Comparison of ENCODE assay signal across 11 cellular contexts in the genomic region with DNA sequence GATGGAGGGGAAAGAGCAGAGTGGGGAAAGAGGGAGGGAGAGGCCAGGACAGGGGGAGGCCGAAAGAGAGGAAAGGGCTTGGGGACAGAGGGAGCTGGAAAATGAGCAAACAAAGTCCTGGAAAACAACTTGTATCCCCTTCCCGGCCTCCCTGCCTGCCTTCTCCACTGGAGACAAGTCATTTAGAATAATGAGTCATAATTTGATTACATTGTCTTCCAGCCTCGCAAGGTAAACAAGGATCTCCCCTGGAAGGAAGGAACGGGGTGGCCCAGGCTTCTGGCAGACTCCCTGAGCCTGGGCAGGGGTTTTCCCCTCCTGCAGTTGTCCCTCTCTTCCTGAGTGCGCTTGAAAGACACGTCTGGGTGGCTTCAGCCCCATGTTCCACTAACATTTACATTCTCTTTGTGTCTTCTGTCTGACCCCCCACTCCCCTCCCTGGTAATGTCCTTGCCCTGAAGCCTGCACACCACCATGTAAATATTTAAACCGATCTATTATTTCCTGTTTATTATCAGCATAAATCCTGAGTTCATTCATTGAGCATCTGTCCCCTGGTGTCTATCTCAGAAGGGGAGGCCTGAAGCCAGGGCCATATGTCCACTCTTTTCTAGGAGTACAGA. TPM values are rescaled to one million over a fixed set of nuclear protein-coding genes. Genes with fewer than 3 reads are reported as not detected.
A peak's percentile ranks its signal among the peaks of the same experiment; 100 is the strongest.
DNase-seq lines count a peak whose midpoint lies in the region; ATAC-seq, FAIRE-seq and TF ChIP-seq lines count a peak whose summit lies in the region.
"Had no signal": no experiment of that assay in that cellular context is flagged by ENCODE, and none has a peak within 500 bp of the region (broad histone marks: within the 10 kb centered on the region; RNA-seq: fewer than 3 reads in every experiment).

No MANE protein-coding gene starts in this region.

- H3K4me3 Mint-ChIP-seq in endodermal cell (no peak overlapping the region), neural progenitor cell (peak overlapping the region; percentile 69)

- TF ChIP-seq CTCF in endodermal cell (conservative IDR thresholded peaks at IDR 0.05) (no peak), neural progenitor cell (IDR thresholded peaks at IDR 0.05) (no peak)

- H4K20me1 ChIP-seq in neural progenitor cell (ENCODE audit: low read depth): no peaks in the 10 kb centered on the region

- 45 to 54% methylated on average over 5 to 7 of the region's 7 CpGs for WGBS in endodermal cell (ENCODE audit: insufficient coverage in 1 of 2, insufficient read length in 1 of 2), 2 experiments

- H3K9me3 Mint-ChIP-seq in endodermal cell (no peaks in the 10 kb centered on the region), neural progenitor cell (no peaks in the 10 kb centered on the region)

- FAIRE-seq in urothelium cell line (lab: Jason Lieb, UNC): no peak

- peak overlapping the region; percentile 14 for H3K4me2 ChIP-seq in neural progenitor cell

- H3K36me3 ChIP-seq in endodermal cell (ENCODE audit: control insufficient read depth, insufficient read depth, low read length): no peaks in the 10 kb centered on the region
- H3K36me3 ChIP-seq in neural progenitor cell: no peaks in the 10 kb centered on the region

- peaks cover 60% of the 10 kb centered on the region for H3F3A ChIP-seq in neural progenitor cell (ENCODE audit: low read depth)

- no peak for ATAC-seq in GM18517 (IDR thresholded peaks at IDR 0.05; ENCODE audit: unreplicated experiment)

- H3K4me1 ChIP-seq in endodermal cell (ENCODE audit: control insufficient read depth, insufficient read depth, low read length) (peaks cover 34% of the 10 kb centered on the region), neural progenitor cell (peaks cover 58% of the 10 kb centered on the region)

- H3K4me3 ChIP-seq in endodermal cell (ENCODE audit: low read length) (no peak overlapping the region), neural progenitor cell (no peak overlapping the region)

- H3K27ac ChIP-seq in endodermal cell (ENCODE audit: low read depth, low read length): peak overlapping the region; percentile 47
- H3K27ac ChIP-seq in neural progenitor cell: peak overlapping the region; percentile 1

- H3K4me1 Mint-ChIP-seq in endodermal cell (peaks cover 62% of the 10 kb centered on the region), neural progenitor cell (peaks cover 75% of the 10 kb centered on the region)

- H3K9me3 ChIP-seq in endodermal cell (ENCODE audit: control insufficient read depth, low read length) (no peaks in the 10 kb centered on the region), neural progenitor cell (ENCODE audit: low read depth) (no peaks in the 10 kb centered on the region)

- H3K27me3 Mint-ChIP-seq in endodermal cell (ENCODE audit: insufficient read depth) (no peaks in the 10 kb centered on the region), neural progenitor cell (ENCODE audit: insufficient read depth, low read depth) (peaks cover 3% of the 10 kb centered on the region)

- H3K27me3 ChIP-seq in endodermal cell (ENCODE audit: control insufficient read depth, insufficient read depth, low read length, poor library complexity, severe bottlenecking) (no peaks in the 10 kb centered on the region), neural progenitor cell (no peaks in the 10 kb centered on the region)

- H3K79me2 ChIP-seq in neural progenitor cell (ENCODE audit: low read depth): no peaks in the 10 kb centered on the region

- H3K9ac ChIP-seq in endodermal cell (ENCODE audit: extremely low read depth, low read length, poor library complexity, severe bottlenecking) (no peak overlapping the region), neural progenitor cell (no peak overlapping the region)

- H3K36me3 Mint-ChIP-seq in endodermal cell (ENCODE audit: low read depth) (no peaks in the 10 kb centered on the region), neural progenitor cell (no peaks in the 10 kb centered on the region)

- peak; percentile 73 for DNase-seq in Daoy (ENCODE audit: low read depth)
- DNase-seq in NCI-H524 treated with DMSO at 0.1 percent for 48 hours (lab: John Stamatoyannopoulos, UW): peak; percentile 44
- peak; percentile 77 for DNase-seq in endodermal cell
- DNase-seq in neural progenitor cell (ENCODE audit: low spot score): no peak
- no peak for DNase-seq in stimulated activated naive CD4-positive, alpha-beta T cell treated with Interleukin-2 at 50 U/mL for 16 hours (lab: John Stamatoyannopoulos, UW)
- DNase-seq in hypothalamus (lab: John Stamatoyannopoulos, UW): no peak
- DNase-seq in urothelium cell line (ENCODE audit: low spot score): no peak
- DNase-seq: activated naive CD4-positive, alpha-beta T cell; GDM1; KBM-7 had no signal

- H3K27ac Mint-ChIP-seq in endodermal cell (peak overlapping the region; percentile 89), neural progenitor cell (peak overlapping the region; percentile 97)

- H2AFZ ChIP-seq in neural progenitor cell (replicated peaks): peak overlapping the region; percentile 38

RNA-seq across cellular contexts. Expression of a gene that starts 12.1 kb away (rescaled TPM):
- total RNA-seq in Daoy (2014; rRNA removed; shearing (Covaris generic)): 70.7 and 77.8 TPM in 2 replicates
- total RNA-seq in endodermal cell (10 to 100 TPM; 53.6 to 58.8 TPM), neural progenitor cell (ENCODE audit: low replicate concordance) (34.5 and 52.7 TPM in 2 replicates)
- 50.7 TPM for polyA plus RNA-seq in endodermal cell (2013, experiment 1 of 2)
- polyA plus RNA-seq in endodermal cell (2013, experiment 2 of 2): 50.8 TPM

RNA-seq across cellular contexts. Expression of a gene that starts 54.8 kb away (rescaled TPM):
- total RNA-seq in Daoy (2014; rRNA removed; shearing (Covaris generic)): not detected in 2 replicates
- total RNA-seq in endodermal cell (under 1 TPM; 0.44 to 0.64 TPM), neural progenitor cell (ENCODE audit: low replicate concordance) (0.47 and 1.4 TPM in 2 replicates)
- 1.7 TPM for polyA plus RNA-seq in endodermal cell (2013, experiment 1 of 2)
- 1.2 TPM for polyA plus RNA-seq in endodermal cell (2013, experiment 2 of 2)

Comparison
In these comparisons a context has a peak if more than half of its experiments do, and no peak if none do; other contexts are left out.
1. DNase-seq: peak in Daoy (single experiment), NCI-H524 treated with DMSO at 0.1 percent for 48 hours (single experiment) and endodermal cell (single experiment); none in neural progenitor cell (single experiment), stimulated activated naive CD4-positive, alpha-beta T cell treated with Interleukin-2 at 50 U/mL for 16 hours (single experiment), hypothalamus (0 of 51) and urothelium cell line (single experiment).